ENCODE assay signal across 24 cellular contexts in genomic region chr16:79625738-79626137, GRCh38.
"Had no signal": no experiment of that assay in that cellular context is flagged by ENCODE, and none has a peak within 500 bp of the region (broad histone marks: within the 10 kb centered on the region; RNA-seq: fewer than 3 reads in every experiment).

No MANE protein-coding gene starts in this region.

- H3K4me3 ChIP-seq: colonic mucosa, esophagus squamous epithelium, gastrocnemius medialis, heart right ventricle, left lung, lower lobe of right lung, mucosa of descending colon had no signal

- H3K4me3 Mint-ChIP-seq: dendritic cell treated with granulocyte-macrophage colony-stimulating factor and Interleukin-4, amounts not matched to agents 40 ng/mL and 50 ng/mL, for 4 days; effector memory CD8-positive, alpha-beta T cell; endodermal cell; mesothelial cell of epicardium had no signal

- H3K9me3 ChIP-seq: colonic mucosa, esophagus squamous epithelium, gastrocnemius medialis, left lung, lower lobe of right lung, mucosa of descending colon had no signal

- DNase-seq: colonic mucosa; cortex of kidney; effector CD8-positive, alpha-beta T cell; effector memory CD8-positive, alpha-beta T cell; endodermal cell; erythroblast; esophagus squamous epithelium; foreskin fibroblast; foreskin melanocyte; gastrocnemius medialis; glutamatergic neuron; head of caudate nucleus; heart right ventricle; hippocampal formation; left cardiac atrium; left lung; left ventricle myocardium superior; lower lobe of right lung; mesenchymal stem cell; mucosa of descending colon had no signal

- ATAC-seq: effector memory CD8-positive, alpha-beta T cell; esophagus mucosa; gastrocnemius medialis; heart right ventricle; left cardiac atrium; left lung; left ventricle myocardium superior; lower lobe of right lung; mucosa of descending colon had no signal

- H3K36me3 ChIP-seq: colonic mucosa, esophagus squamous epithelium, gastrocnemius medialis, heart right ventricle, left lung, lower lobe of right lung had no signal

- H3K27ac ChIP-seq: colonic mucosa, epithelial cell of prostate, esophagus squamous epithelium, gastrocnemius medialis, heart right ventricle, left lung, lower lobe of right lung had no signal

- H3K27me3 ChIP-seq: colonic mucosa had no signal

- H3K36me3 Mint-ChIP-seq: mesothelial cell of epicardium had no signal

- H3K4me1 ChIP-seq: colonic mucosa, gastrocnemius medialis, heart right ventricle, left lung, lower lobe of right lung had no signal

- H3K4me1 Mint-ChIP-seq: endodermal cell, mesothelial cell of epicardium had no signal

- H3K27ac Mint-ChIP-seq: dendritic cell treated with granulocyte-macrophage colony-stimulating factor and Interleukin-4, amounts not matched to agents 40 ng/mL and 50 ng/mL, for 4 days; effector memory CD8-positive, alpha-beta T cell; endodermal cell; mesothelial cell of epicardium had no signal

- H3K9me3 Mint-ChIP-seq: dendritic cell treated with granulocyte-macrophage colony-stimulating factor and Interleukin-4, amounts not matched to agents 40 ng/mL and 50 ng/mL, for 4 days; effector memory CD8-positive, alpha-beta T cell; endodermal cell had no signal
